In genomic region chr12:46268349-46268616, GRCh38 we compare ENCODE assay signal across 8 cellular contexts. TPM values are rescaled to one million over a fixed set of nuclear protein-coding genes. Genes with fewer than 3 reads are reported as not detected.
DNase-seq lines count a peak whose midpoint lies in the region; ATAC-seq and TF ChIP-seq lines count a peak whose summit lies in the region.

No MANE protein-coding gene starts in this region.

- H2BK120ac ChIP-seq in H9 (ENCODE audit: low read depth, low read length, poor library complexity, severe bottlenecking) (peak overlapping the region; percentile 55), mesendoderm (ENCODE audit: low read depth, low read length) (peak overlapping the region; percentile 32)

- H3K4me3 ChIP-seq in AG04450 (ENCODE audit: low read depth, low read length) (peak overlapping the region; percentile 87), breast epithelium (peak overlapping the region; percentile 54 to 77 (median 73)), mesendoderm (ENCODE audit: low read length) (peak overlapping the region; percentile 98)

- H4K20me1 ChIP-seq in H9 (ENCODE audit: control insufficient read depth, insufficient read depth, insufficient read length), result no peaks in the 10 kb centered on the region

- peak overlapping the region; percentile 4 for H3T11ph ChIP-seq in H9 (ENCODE audit: low read length)

- H3K4me1 Mint-ChIP-seq in H9 (peaks cover 31 to 33% of the 10 kb centered on the region in 2 experiments), HFFc6 (ENCODE audit: low read depth) (no peaks in the 10 kb centered on the region)

- H2BK15ac ChIP-seq in H9 (ENCODE audit: low read depth, low read length) (no peak overlapping the region), mesendoderm (replicated peaks; ENCODE audit: low read depth) (no peak overlapping the region)

- H3K14ac ChIP-seq in H9 (ENCODE audit: insufficient read depth, low read length), result peak overlapping the region; percentile 98

- H3K79me1 ChIP-seq in H9 (ENCODE audit: insufficient read depth, low read depth, low read length, poor library complexity, severe bottlenecking) (no peaks in the 10 kb centered on the region), mesendoderm (ENCODE audit: low read length) (no peaks in the 10 kb centered on the region)

- H3K9ac ChIP-seq in H9 (ENCODE audit: extremely low read depth, insufficient read length, low read length) (peak overlapping the region; percentile 98), mesendoderm (ENCODE audit: low read length) (peak overlapping the region; percentile 100)

- POLR2A ChIA-PET in AG04450 (lab: Yijun Ruan, JAX), result interaction anchor here (0.9 to 1.7 kb wide), 2 partner anchors 48 to 89 kb away, joined by 3 to 10 read pairs; no protein-coding TSS in a partner anchor

- H3K4me2 ChIP-seq in H9 (ENCODE audit: insufficient read depth, insufficient read length, low read length) (peak overlapping the region; percentile 47), mesendoderm (ENCODE audit: low read length) (peak overlapping the region; percentile 64)

- H2BK20ac ChIP-seq in H9 (ENCODE audit: low read depth, low read length, poor library complexity, severe bottlenecking), result no peak overlapping the region

- peak overlapping the region; percentile 59 for H4K91ac ChIP-seq in H9 (ENCODE audit: insufficient read length, low read depth, low read length)

- H3K23ac ChIP-seq in H9 (ENCODE audit: insufficient read length, low read depth, low read length) (no peak overlapping the region), mesendoderm (ENCODE audit: low read length) (peak overlapping the region; percentile 98)

- H3K56ac ChIP-seq in H9 (ENCODE audit: insufficient read length, low read depth, low read length) (peak overlapping the region; percentile 37), mesendoderm (ENCODE audit: low read length) (peak overlapping the region; percentile 100)

- no peak overlapping the region for H2BK12ac ChIP-seq in H9 (ENCODE audit: insufficient read length, low read depth, low read length)

- H3K4me1 ChIP-seq in H9 (ENCODE audit: insufficient read depth, low read length), result peaks cover 10% of the 10 kb centered on the region
- peaks cover 0 to 9% of the 10 kb centered on the region in 2 donors for H3K4me1 ChIP-seq in breast epithelium
- peaks cover 12% of the 10 kb centered on the region for H3K4me1 ChIP-seq in mesendoderm (ENCODE audit: control insufficient read depth, low read depth, low read length)

- intact Hi-C loops in breast epithelium (cut with DNase I; ENCODE audit: low total_unique reads), result loop anchor here (10.0 kb wide), 1 partner anchor 73 kb away; no protein-coding TSS in a partner anchor

- H2AK5ac ChIP-seq in H9 (ENCODE audit: insufficient read length, low read length) (no peak overlapping the region), mesendoderm (ENCODE audit: low read length) (peak overlapping the region; percentile 95)

- H3K4ac ChIP-seq in H9 (ENCODE audit: low read depth, low read length) (peak overlapping the region; percentile 22), mesendoderm (ENCODE audit: low read depth, low read length) (peak overlapping the region; percentile 96)

- no peaks in the 10 kb centered on the region for H3K27me3 ChIP-seq in AG04450 (ENCODE audit: control insufficient read depth, insufficient read depth, low read length)
- no peaks in the 10 kb centered on the region for H3K27me3 ChIP-seq in H9 (ENCODE audit: insufficient read depth, low read length)
- no peaks in the 10 kb centered on the region for H3K27me3 ChIP-seq in breast epithelium
- H3K27me3 ChIP-seq in mesendoderm (ENCODE audit: insufficient read depth, low read length, poor library complexity), result no peaks in the 10 kb centered on the region

- peak overlapping the region; percentile 60 for H4K5ac ChIP-seq in H9 (ENCODE audit: insufficient read length, low read depth, low read length)
- no peak overlapping the region for H4K5ac ChIP-seq in mesendoderm (ENCODE audit: low read length)

- peaks cover 25% of the 10 kb centered on the region for H3K23me2 ChIP-seq in H9 (ENCODE audit: insufficient read length, low read depth, low read length, poor library complexity, severe bottlenecking)

- no peak for TF ChIP-seq POLR2A in breast epithelium (IDR thresholded peaks at IDR 0.05)

- H3K27ac ChIP-seq in AG04450 (ENCODE audit: low read depth, low read length) (peak overlapping the region; percentile 91), H9 (ENCODE audit: insufficient read length, low read depth, low read length) (peak overlapping the region; percentile 52), breast epithelium (peak overlapping the region; percentile 95 to 97), mesendoderm (ENCODE audit: low read depth, low read length) (peak overlapping the region; percentile 96)

- H2BK5ac ChIP-seq in H9 (ENCODE audit: insufficient read length, low read length) (peak overlapping the region; percentile 20), mesendoderm (ENCODE audit: low read length) (peak overlapping the region; percentile 97)

- H3K27me3 Mint-ChIP-seq in H9 (ENCODE audit: low read depth) (no peaks in the 10 kb centered on the region), HFFc6 (ENCODE audit: insufficient read depth) (peaks cover 3% of the 10 kb centered on the region)

- DNase-seq in AG04450 (ENCODE audit: low read depth, low spot score) (no peak), H9 (no peak), breast epithelium (ENCODE audit: low spot score in 2 of 2) (peak in 1 of 2 donors; percentile 54), mesendoderm (no peak), HFFc6 (no peak)

- H3K4me3 Mint-ChIP-seq in H9, result no peak overlapping the region
- H3K4me3 Mint-ChIP-seq in HFFc6, result no peak overlapping the region

- peaks cover 50% of the 10 kb centered on the region for H3K79me2 ChIP-seq in H9 (ENCODE audit: insufficient read depth, low read length)
- H3K79me2 ChIP-seq in mesendoderm (ENCODE audit: control insufficient read depth, insufficient read depth, low read length), result peaks cover 63% of the 10 kb centered on the region

- WGBS in H9 (ENCODE audit: extremely low coverage, insufficient read length, low lambda C conversion rate), result no CpG with 5 or more reads among the region's 16 CpGs
- no CpG with 5 or more reads among the region's 16 CpGs for WGBS in mesendoderm (ENCODE audit: extremely low coverage, insufficient coverage, low lambda C conversion rate)

- H4K8ac ChIP-seq in H9 (replicated peaks; ENCODE audit: insufficient read length, low read depth, low read length) (no peak overlapping the region), mesendoderm (ENCODE audit: low read depth, low read length) (no peak overlapping the region)

- H3K9me3 ChIP-seq in AG04450 (ENCODE audit: control insufficient read depth, insufficient read depth, low read length), result peaks cover 4% of the 10 kb centered on the region; the same call in 1 of the 2 replicates
- H3K9me3 ChIP-seq in H9 (ENCODE audit: control insufficient read depth, low read depth, low read length), result no peaks in the 10 kb centered on the region
- no peaks in the 10 kb centered on the region for H3K9me3 ChIP-seq in breast epithelium

- peak overlapping the region; percentile 99 for H3K18ac ChIP-seq in H9 (ENCODE audit: insufficient read length, low read depth, low read length)
- H3K18ac ChIP-seq in mesendoderm (ENCODE audit: low read length), result peak overlapping the region; percentile 94

- CTCF ChIA-PET in AG04450 (lab: Charles Lee), result no interaction called here

- no peaks in the 10 kb centered on the region for H3K36me3 ChIP-seq in breast epithelium
- no peaks in the 10 kb centered on the region for H3K36me3 ChIP-seq in mesendoderm (ENCODE audit: control insufficient read depth, insufficient read depth, low read length)

- H3K9me3 Mint-ChIP-seq in H9, result no peaks in the 10 kb centered on the region
- H3K9me3 Mint-ChIP-seq in HFFc6, result no peaks in the 10 kb centered on the region

- H3K36me3 Mint-ChIP-seq in H9 (ENCODE audit: insufficient read depth in 1 of 3, low read depth in 3 of 3) (peaks cover 2 to 12% (median 6%) of the 10 kb centered on the region in 3 experiments; a peak in 5 of 7 replicates), HFFc6 (ENCODE audit: low read depth) (peaks cover 3% of the 10 kb centered on the region; the same call in 1 of the 2 replicates)

- no peak for ATAC-seq in GM19463 (IDR thresholded peaks at IDR 0.05; ENCODE audit: unreplicated experiment)
- no peak for ATAC-seq in HG02938 (IDR thresholded peaks at IDR 0.05; ENCODE audit: unreplicated experiment)
- ATAC-seq in GM19397 (IDR thresholded peaks at IDR 0.05; ENCODE audit: unreplicated experiment), result no peak

- H2AFZ ChIP-seq in H9 (ENCODE audit: low read length), result no peak overlapping the region

- TF ChIP-seq CTCF in AG04450 (IDR thresholded peaks at IDR 0.05; ENCODE audit: low read depth, low read length), result no peak
- TF ChIP-seq CTCF in H9 (conservative IDR thresholded peaks at IDR 0.05), result no peak
- no peak for TF ChIP-seq CTCF in breast epithelium (IDR thresholded peaks at IDR 0.05)
- TF ChIP-seq CTCF in HFFc6 (IDR thresholded peaks at IDR 0.05), result no peak

- H3K27ac Mint-ChIP-seq in H9 (peak overlapping the region in 1 of 3 experiments; percentile 98; a peak in 3 of 7 replicates), HFFc6 (no peak overlapping the region)

RNA-seq across cellular contexts. Expression of gene SLC38A1, which starts 0.6 kb away (rescaled TPM):
- 96.9 and 136 TPM in 2 replicates for polyA plus RNA-seq in AG04450 (2011; rRNA removed)
- polyA minus RNA-seq in AG04450 (2011; rRNA and poly(A)+ RNA removed), result 122 and 177 TPM in 2 replicates
- 206 and 216 TPM in 2 replicates for total RNA-seq in H9 (2021)
- 100 to 1,000 TPM in 2 of 3 donors, 1 to 10 TPM in 1; 7.8 to 219 (median 101) TPM for total RNA-seq in breast epithelium
- 155 TPM for polyA plus RNA-seq in mesendoderm (2013, experiment 1 of 2)
- 154 TPM for polyA plus RNA-seq in mesendoderm (2013, experiment 2 of 2)
- total RNA-seq in HFFc6 (2021; fragmentation: NEBNext Ultra II Directional; extraction: Animal tissue kit (Norgen Biotek cat#: 25700)), result 10 to 100 TPM; 78.2 to 98.5 (median 88.6) TPM
